In the genomic region with DNA sequence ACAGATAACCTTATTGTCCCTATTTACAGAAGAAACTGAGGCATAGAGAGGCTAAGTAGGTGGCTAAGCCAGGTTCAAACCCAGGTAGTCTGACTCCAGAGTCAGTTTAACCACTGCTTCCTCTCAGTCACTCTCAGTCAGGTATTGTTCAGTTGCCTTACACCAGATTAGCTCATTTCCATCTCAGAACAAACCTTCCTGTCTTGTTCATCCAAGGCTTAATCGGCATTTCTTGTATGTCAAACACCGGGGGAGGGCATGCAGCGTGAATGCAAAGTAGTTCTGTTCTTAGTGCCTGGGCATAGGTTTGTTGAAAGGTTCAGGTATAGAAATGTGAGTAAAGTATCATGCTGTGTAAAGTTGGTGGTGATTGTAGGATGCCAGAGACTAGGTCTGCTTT, we compare ENCODE assay signal across 12 cellular contexts. TPM values are rescaled to one million over a fixed set of nuclear protein-coding genes. Genes with fewer than 3 reads are reported as not detected.
DNase-seq lines count a peak whose midpoint lies in the region; ATAC-seq and TF ChIP-seq lines count a peak whose summit lies in the region.
"Had no signal": no experiment of that assay in that cellular context is flagged by ENCODE, and none has a peak within 500 bp of the region (broad histone marks: within the 10 kb centered on the region; RNA-seq: fewer than 3 reads in every experiment).

No MANE protein-coding gene starts in this region.

- H3K9me2 ChIP-seq in GM23338 (ENCODE audit: insufficient read depth), result no peaks in the 10 kb centered on the region

- POLR2A ChIA-PET in activated CD4-positive, alpha-beta memory T cell treated with anti-CD3 and anti-CD28 coated beads for 36 hours (lab: Charles Lee), result no interaction called here
- POLR2A ChIA-PET in naive thymus-derived CD8-positive, alpha-beta T cell (lab: Charles Lee), result no interaction called here

- H3K36me3 ChIP-seq in GM23338 (ENCODE audit: insufficient read depth) (no peaks in the 10 kb centered on the region), stomach (peaks cover 20 to 46% (median 43%) of the 10 kb centered on the region in 4 donors)

- no peak overlapping the region for H2AFZ ChIP-seq in GM23338

- no peak for TF ChIP-seq EP300 in stomach (IDR thresholded peaks at IDR 0.05)

- WGBS in stomach, 5 donors, result 68 to 81% (median 70%) methylated on average over 3 of the region's 3 CpGs

- H3K4me3 Mint-ChIP-seq in GM23338, result no peak overlapping the region
- peak overlapping the region; percentile 9 for H3K4me3 Mint-ChIP-seq in activated CD4-positive, alpha-beta memory T cell treated with anti-CD3 and anti-CD28 coated beads for 36 hours
- H3K4me3 Mint-ChIP-seq in naive thymus-derived CD8-positive, alpha-beta T cell, result peak overlapping the region in 4 of 10 donors; percentile 4 to 57 (median 32)

- H3K27me3 ChIP-seq in GM23338 (ENCODE audit: insufficient read depth) (no peaks in the 10 kb centered on the region), stomach (no peaks in the 10 kb centered on the region)
- H3K27me3 ChIP-seq: tibial nerve had no signal

- H3K27me3 Mint-ChIP-seq in GM23338 (ENCODE audit: insufficient read depth, low read depth, poor library complexity), result peaks cover 2% of the 10 kb centered on the region
- no peaks in the 10 kb centered on the region for H3K27me3 Mint-ChIP-seq in activated CD4-positive, alpha-beta memory T cell treated with anti-CD3 and anti-CD28 coated beads for 36 hours
- no peaks in the 10 kb centered on the region for H3K27me3 Mint-ChIP-seq in naive thymus-derived CD8-positive, alpha-beta T cell

- H3K4me2 ChIP-seq in GM23338, result no peak overlapping the region
- H3K4me2 ChIP-seq: smooth muscle cell had no signal

- intact Hi-C loops in activated CD4-positive, alpha-beta memory T cell treated with anti-CD3 and anti-CD28 coated beads for 36 hours (cut with micrococcal nuclease), result loop anchor here (2.0 kb wide), 1 partner anchor 53 kb away; no protein-coding TSS in a partner anchor
- intact Hi-C loops in stomach (cut with DNase I; ENCODE audit: low total_unique reads), result no loop called here

- peaks cover 14% of the 10 kb centered on the region; the same call in 1 of the 2 replicates for H4K20me1 ChIP-seq in GM23338 (replicated peaks; ENCODE audit: insufficient read depth)

- DNase-seq in activated effector memory CD4-positive, alpha-beta T cell treated with anti-CD3 and anti-CD28 coated beads, Interleukin-2, amount 50 U/mL, for 16 hours, result peak; percentile 64
- no peak for DNase-seq in activated effector memory CD4-positive, alpha-beta T cell treated with Interleukin-2 at 50 U/mL for 16 hours
- DNase-seq in GM23338 (ENCODE audit: low spot score), result peak; percentile 19
- DNase-seq in activated CD4-positive, alpha-beta memory T cell treated with anti-CD3 and anti-CD28 coated beads for 36 hours, result peak; percentile 74
- DNase-seq in naive thymus-derived CD8-positive, alpha-beta T cell, result peak in 2 of 10 donors; percentile 3 to 22
- DNase-seq in stomach, result no peak
- no peak for DNase-seq in COLO829 (ENCODE audit: low spot score)
- DNase-seq: NCI-H2227 treated with DMSO at 0.1 percent for 48 hours, occipital lobe had no signal

- H3K9me3 ChIP-seq in stomach, result no peaks in the 10 kb centered on the region
- H3K9me3 ChIP-seq: tibial nerve had no signal

- TF ChIP-seq POLR2A in stomach (IDR thresholded peaks at IDR 0.05), result no peak

- H3K4me1 ChIP-seq in GM23338 (ENCODE audit: insufficient read depth), result peaks cover 3% of the 10 kb centered on the region; the same call in 1 of the 2 replicates
- H3K4me1 ChIP-seq in stomach, result peaks cover 0 to 22% (median 8%) of the 10 kb centered on the region in 4 donors

- H3K4me1 Mint-ChIP-seq in GM23338, result peaks cover 23% of the 10 kb centered on the region; the same call in 2 of the 3 replicates
- H3K4me1 Mint-ChIP-seq in activated CD4-positive, alpha-beta memory T cell treated with anti-CD3 and anti-CD28 coated beads for 36 hours (ENCODE audit: low read depth), result peaks cover 29% of the 10 kb centered on the region
- H3K4me1 Mint-ChIP-seq in naive thymus-derived CD8-positive, alpha-beta T cell, result peaks cover 0 to 29% (median 7%) of the 10 kb centered on the region in 4 donors

- H3K27ac ChIP-seq in GM23338 (ENCODE audit: low read depth), result no peak overlapping the region
- no peak overlapping the region for H3K27ac ChIP-seq in stomach
- H3K27ac ChIP-seq: tibial nerve had no signal

- H3K36me3 Mint-ChIP-seq in GM23338 (ENCODE audit: low read depth), result 0 out of 3 replicates have a peak, but pooled peaks cover 7% of the 10 kb centered on the region
- H3K36me3 Mint-ChIP-seq in activated CD4-positive, alpha-beta memory T cell treated with anti-CD3 and anti-CD28 coated beads for 36 hours, result peaks cover 24% of the 10 kb centered on the region
- H3K36me3 Mint-ChIP-seq in naive thymus-derived CD8-positive, alpha-beta T cell, result peaks cover 0 to 66% (median 34%) of the 10 kb centered on the region in 3 donors

- CTCF ChIA-PET in activated CD4-positive, alpha-beta memory T cell treated with anti-CD3 and anti-CD28 coated beads for 36 hours (lab: Charles Lee), result no interaction called here

- no peaks in the 10 kb centered on the region for H3K9me3 Mint-ChIP-seq in GM23338
- no peaks in the 10 kb centered on the region for H3K9me3 Mint-ChIP-seq in activated CD4-positive, alpha-beta memory T cell treated with anti-CD3 and anti-CD28 coated beads for 36 hours
- H3K9me3 Mint-ChIP-seq in naive thymus-derived CD8-positive, alpha-beta T cell, result no peaks in the 10 kb centered on the region

- H3K4me3 ChIP-seq in GM23338 (no peak overlapping the region), stomach (no peak overlapping the region)
- H3K4me3 ChIP-seq: smooth muscle cell, tibial nerve had no signal

- H3K79me2 ChIP-seq in GM23338 (replicated peaks; ENCODE audit: insufficient read depth), result no peaks in the 10 kb centered on the region

- ATAC-seq in GM23338 (peak; percentile 38; the same call in 2 of the 3 replicates), GM19395 (IDR thresholded peaks at IDR 0.05; ENCODE audit: unreplicated experiment) (no peak)
- peak; percentile 90 to 91 for ATAC-seq in naive thymus-derived CD8-positive, alpha-beta T cell

- no peaks in the 10 kb centered on the region for H3F3A ChIP-seq in GM23338 (replicated peaks; ENCODE audit: low read depth)

- peak overlapping the region; percentile 15 for H3K27ac Mint-ChIP-seq in GM23338
- H3K27ac Mint-ChIP-seq in activated CD4-positive, alpha-beta memory T cell treated with anti-CD3 and anti-CD28 coated beads for 36 hours, result peak overlapping the region; percentile 83
- H3K27ac Mint-ChIP-seq in naive thymus-derived CD8-positive, alpha-beta T cell, result peak overlapping the region in 8 of 10 donors; percentile 3 to 85 (median 44)

- TF ChIP-seq CTCF in GM23338 (conservative IDR thresholded peaks at IDR 0.05; ENCODE audit: low read depth in 2 of 2), result no peak
- TF ChIP-seq CTCF in stomach (IDR thresholded peaks at IDR 0.05), result no peak

TF ChIP-seq in GM23338, 12 proteins besides CTCF, POLR2A, EP300 and RAD21:
- TF ChIP-seq STAT1 (IDR thresholded peaks at IDR 0.05; ENCODE audit: unreplicated experiment) (no peak), EZH2phosphoT487 (IDR thresholded peaks at IDR 0.05; ENCODE audit: unreplicated experiment) (no peak), CREB1 (CRISPR knock-in tag; IDR thresholded peaks at IDR 0.05; ENCODE audit: low read depth) (no peak), POLR2AphosphoS5 (IDR thresholded peaks at IDR 0.05; ENCODE audit: low read depth) (no peak)
- TF ChIP-seq, protein P1, sequence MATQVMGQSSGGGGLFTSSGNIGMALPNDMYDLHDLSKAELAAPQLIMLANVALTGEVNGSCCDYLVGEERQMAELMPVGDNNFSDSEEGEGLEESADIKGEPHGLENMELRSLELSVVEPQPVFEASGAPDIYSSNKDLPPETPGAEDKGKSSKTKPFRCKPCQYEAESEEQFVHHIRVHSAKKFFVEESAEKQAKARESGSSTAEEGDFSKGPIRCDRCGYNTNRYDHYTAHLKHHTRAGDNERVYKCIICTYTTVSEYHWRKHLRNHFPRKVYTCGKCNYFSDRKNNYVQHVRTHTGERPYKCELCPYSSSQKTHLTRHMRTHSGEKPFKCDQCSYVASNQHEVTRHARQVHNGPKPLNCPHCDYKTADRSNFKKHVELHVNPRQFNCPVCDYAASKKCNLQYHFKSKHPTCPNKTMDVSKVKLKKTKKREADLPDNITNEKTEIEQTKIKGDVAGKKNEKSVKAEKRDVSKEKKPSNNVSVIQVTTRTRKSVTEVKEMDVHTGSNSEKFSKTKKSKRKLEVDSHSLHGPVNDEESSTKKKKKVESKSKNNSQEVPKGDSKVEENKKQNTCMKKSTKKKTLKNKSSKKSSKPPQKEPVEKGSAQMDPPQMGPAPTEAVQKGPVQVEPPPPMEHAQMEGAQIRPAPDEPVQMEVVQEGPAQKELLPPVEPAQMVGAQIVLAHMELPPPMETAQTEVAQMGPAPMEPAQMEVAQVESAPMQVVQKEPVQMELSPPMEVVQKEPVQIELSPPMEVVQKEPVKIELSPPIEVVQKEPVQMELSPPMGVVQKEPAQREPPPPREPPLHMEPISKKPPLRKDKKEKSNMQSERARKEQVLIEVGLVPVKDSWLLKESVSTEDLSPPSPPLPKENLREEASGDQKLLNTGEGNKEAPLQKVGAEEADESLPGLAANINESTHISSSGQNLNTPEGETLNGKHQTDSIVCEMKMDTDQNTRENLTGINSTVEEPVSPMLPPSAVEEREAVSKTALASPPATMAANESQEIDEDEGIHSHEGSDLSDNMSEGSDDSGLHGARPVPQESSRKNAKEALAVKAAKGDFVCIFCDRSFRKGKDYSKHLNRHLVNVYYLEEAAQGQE (IDR thresholded peaks at IDR 0.05; ENCODE audit: unreplicated experiment), result no peak
TF ChIP-seq in GM23338: peak in this region for 0.

RNA-seq across cellular contexts. Expression of a gene that starts 51.7 kb away (rescaled TPM):
- 36.3 and 46.1 TPM in 2 replicates for total RNA-seq in GM23338 (2014; rRNA removed; shearing (Covaris generic))
- polyA plus RNA-seq in GM23338 (2016; fragmentation: Nextera tagmentation; extraction: Ambion mirVana) (68.7 and 71.2 TPM in 2 replicates), stomach (100 to 1,000 TPM in 1 of 3 donors, 10 to 100 TPM in 2; 51.3 to 148 (median 71.2) TPM)
- 10 to 100 TPM; 72.5 to 76.5 TPM for total RNA-seq in activated CD4-positive, alpha-beta memory T cell treated with anti-CD3 and anti-CD28 coated beads for 36 hours
- 10 to 100 TPM; 46.9 to 47.5 TPM for total RNA-seq in naive thymus-derived CD8-positive, alpha-beta T cell
- polyA plus RNA-seq in naive thymus-derived CD8-positive, alpha-beta T cell, result 10 to 100 TPM; 85.1 to 95.8 (median 90.3) TPM
- total RNA-seq in stomach, result 10 to 100 TPM; 10.5 to 46.1 (median 22.7) TPM

Comparison
In these comparisons a context has a peak if more than half of its experiments do, and no peak if none do; other contexts are left out.
1. DNase-seq: peak in activated effector memory CD4-positive, alpha-beta T cell treated with anti-CD3 and anti-CD28 coated beads, Interleukin-2, amount 50 U/mL, for 16 hours (single experiment), GM23338 (single experiment) and activated CD4-positive, alpha-beta memory T cell treated with anti-CD3 and anti-CD28 coated beads for 36 hours (single experiment); none in activated effector memory CD4-positive, alpha-beta T cell treated with Interleukin-2 at 50 U/mL for 16 hours (single experiment), stomach (single experiment) and COLO829 (single experiment).
2. H3K27ac Mint-ChIP-seq: peak in every context shown above with its lines; median percentile 83 in activated CD4-positive, alpha-beta memory T cell treated with anti-CD3 and anti-CD28 coated beads for 36 hours; 44 in naive thymus-derived CD8-positive, alpha-beta T cell; 15 in GM23338.